Comparison of ENCODE assay signal across 11 cellular contexts in the genomic region with DNA sequence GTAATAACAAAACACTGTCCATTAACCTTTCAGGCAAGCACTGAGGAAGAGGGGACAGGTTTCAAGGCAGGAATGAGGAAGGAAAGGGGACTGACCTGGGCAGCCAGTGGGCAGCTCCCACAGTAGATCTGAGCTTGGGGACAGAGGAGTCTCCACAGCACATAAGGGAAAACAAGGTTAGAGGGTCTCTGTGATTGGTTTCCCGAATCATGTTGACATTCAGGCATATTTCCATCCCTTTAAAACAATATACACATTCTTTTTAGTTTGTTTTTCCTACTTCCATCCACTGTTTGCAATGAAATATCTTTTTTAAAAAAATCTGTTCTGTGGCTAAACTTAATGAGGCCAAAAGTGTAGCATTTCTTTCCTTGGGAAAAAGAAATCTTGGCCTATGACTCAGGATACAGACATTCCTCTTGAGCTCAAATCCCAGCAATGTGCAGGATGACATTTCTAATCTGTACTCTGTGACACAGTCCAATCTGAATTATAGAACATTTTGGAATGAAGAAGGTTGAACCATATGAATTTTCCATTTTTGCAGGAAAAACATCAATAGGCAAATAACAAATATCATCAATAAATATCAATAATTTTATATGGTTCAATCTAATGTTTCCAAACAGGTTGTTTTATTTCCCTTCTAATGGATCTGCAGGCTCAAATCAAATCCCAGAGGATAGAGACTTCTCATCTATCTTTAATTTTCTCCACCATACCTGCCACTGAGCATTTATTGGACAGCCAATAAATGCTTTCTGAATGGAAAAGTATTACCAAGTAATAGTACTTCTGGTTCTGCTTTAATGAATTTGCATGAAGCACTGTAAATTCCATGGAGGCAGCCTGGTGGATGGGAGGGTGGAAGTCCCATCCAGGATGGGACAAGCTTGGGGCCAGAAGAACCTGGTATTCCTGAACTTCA. TPM values are rescaled to one million over a fixed set of nuclear protein-coding genes. Genes with fewer than 3 reads are reported as not detected.
DNase-seq lines count a peak whose midpoint lies in the region; ATAC-seq, FAIRE-seq and TF ChIP-seq lines count a peak whose summit lies in the region.
"Had no signal": no experiment of that assay in that cellular context is flagged by ENCODE, and none has a peak within 500 bp of the region (broad histone marks: within the 10 kb centered on the region; RNA-seq: fewer than 3 reads in every experiment).

No MANE protein-coding gene starts in this region.

- no peaks in the 10 kb centered on the region for H3K27me3 ChIP-seq in PC-3 (ENCODE audit: low read length)
- H3K27me3 ChIP-seq in esophagus squamous epithelium: no peaks in the 10 kb centered on the region
- H3K27me3 ChIP-seq in osteoblast (ENCODE audit: insufficient read depth, low read length): no peaks in the 10 kb centered on the region

- no peaks in the 10 kb centered on the region for H4K20me1 ChIP-seq in PC-3 (ENCODE audit: low read length)
- H4K20me1 ChIP-seq in osteoblast (ENCODE audit: insufficient read depth, low read length): no peaks in the 10 kb centered on the region

- BruUV-seq in PC-3 (replicated peaks; lab: Mats Ljungman, UMichigan): no TSS peak

- DNase-seq in AG04449 (ENCODE audit: low read depth, low spot score) (peak; percentile 85), PC-3 (peak; percentile 48), esophagus squamous epithelium (lab: John Stamatoyannopoulos, UW) (no peak), osteoblast (ENCODE audit: insufficient read length, low spot score, missing footprints) (peak; percentile 81), immature natural killer cell (no peak), NCI-H345 (lab: John Stamatoyannopoulos, UW) (no peak), H54 (ENCODE audit: insufficient read length, low spot score) (no peak), germinal center (ENCODE audit: low spot score) (no peak)
- DNase-seq: activated CD8-positive, alpha-beta memory T cell treated with anti-CD3 and anti-CD28 coated beads, Interleukin-2, amount 50 U/mL, for 48 hours; CD4-positive, alpha-beta memory T cell; naive B cell had no signal

- TF ChIP-seq CTCF in AG04449 (IDR thresholded peaks at IDR 0.05; ENCODE audit: insufficient read depth, low read length, missing control alignments) (no peak), PC-3 (conservative IDR thresholded peaks at IDR 0.05; ENCODE audit: low read depth, low read length) (no peak), esophagus squamous epithelium (IDR thresholded peaks at IDR 0.05) (no peak), osteoblast (IDR thresholded peaks at IDR 0.05; ENCODE audit: extremely low read depth, low read depth, low read length) (no peak)

- POLR2A ChIA-PET in AG04449 (lab: Yijun Ruan, JAX) (interaction anchor here (0.8 to 2.0 kb wide), 3 partner anchors 12 to 42 kb away, joined by 3 to 5 read pairs (median 4); no protein-coding TSS in a partner anchor), PC-3 (lab: Charles Lee; ENCODE audit: unreplicated experiment) (no interaction called here)

- H3F3A ChIP-seq in PC-3 (ENCODE audit: low read length, unreplicated experiment): peaks cover 7% of the 10 kb centered on the region

- peak overlapping the region; percentile 53 for H3K27ac ChIP-seq in PC-3 (ENCODE audit: low read length)
- peak overlapping the region; percentile 19 to 76 (median 61) for H3K27ac ChIP-seq in esophagus squamous epithelium
- peak overlapping the region; percentile 95 for H3K27ac ChIP-seq in osteoblast (ENCODE audit: low read depth, low read length)

- H3K4me2 ChIP-seq in PC-3 (ENCODE audit: low read length): no peak overlapping the region
- peak overlapping the region; percentile 37 for H3K4me2 ChIP-seq in osteoblast (ENCODE audit: insufficient read depth, low read length)

- H3K4me3 ChIP-seq in AG04449 (ENCODE audit: low read depth, low read length) (no peak overlapping the region), PC-3 (ENCODE audit: low read length) (no peak overlapping the region), esophagus squamous epithelium (no peak overlapping the region), osteoblast (ENCODE audit: insufficient read depth, low read length) (no peak overlapping the region)

- H3K4me1 Mint-ChIP-seq in immature natural killer cell: peaks cover 14 to 32% of the 10 kb centered on the region in 2 donors

- FAIRE-seq in H54 (lab: Jason Lieb, UNC): no peak

- 54 to 74% methylated on average over 1 of the region's 1 CpG for WGBS in esophagus squamous epithelium, 2 donors

- H3K4me1 ChIP-seq in PC-3 (ENCODE audit: insufficient read depth, low read length): peaks cover 50% of the 10 kb centered on the region
- H3K4me1 ChIP-seq in esophagus squamous epithelium: peaks cover 30 to 93% (median 45%) of the 10 kb centered on the region in 3 donors
- peaks cover 65% of the 10 kb centered on the region for H3K4me1 ChIP-seq in osteoblast (ENCODE audit: insufficient read depth, low read length)

- H3K79me2 ChIP-seq in PC-3 (ENCODE audit: low read length) (no peaks in the 10 kb centered on the region), osteoblast (ENCODE audit: insufficient read depth, low read length) (peaks cover 71% of the 10 kb centered on the region)

- no peaks in the 10 kb centered on the region for H3K9me3 ChIP-seq in PC-3 (ENCODE audit: low read length)
- H3K9me3 ChIP-seq in esophagus squamous epithelium: no peaks in the 10 kb centered on the region
- no peaks in the 10 kb centered on the region for H3K9me3 ChIP-seq in osteoblast (ENCODE audit: low read depth, low read length)

- peak overlapping the region; percentile 22; the same call in 1 of the 2 replicates for H3K9ac ChIP-seq in PC-3 (ENCODE audit: low read length)

- intact Hi-C loops in PC-3 (cut with micrococcal nuclease) (no loop called here), esophagus squamous epithelium (cut with DNase I) (no loop called here)

- TF ChIP-seq POLR2A in esophagus squamous epithelium (IDR thresholded peaks at IDR 0.05): no peak
- no peak for TF ChIP-seq POLR2A in H54 (IDR thresholded peaks at IDR 0.05; ENCODE audit: low read depth, low read length)

- no peaks in the 10 kb centered on the region for H3K36me3 ChIP-seq in PC-3 (ENCODE audit: low read depth, low read length)
- peaks cover 0 to 43% (median 0%) of the 10 kb centered on the region in 3 donors for H3K36me3 ChIP-seq in esophagus squamous epithelium
- peaks cover 19% of the 10 kb centered on the region for H3K36me3 ChIP-seq in osteoblast (ENCODE audit: insufficient read depth, low read length)

- no peak overlapping the region for H2AFZ ChIP-seq in PC-3 (ENCODE audit: low read length)
- no peak overlapping the region for H2AFZ ChIP-seq in osteoblast (ENCODE audit: low read length)

- CTCF ChIA-PET in AG04449 (lab: Yijun Ruan, JAX) (interaction anchor here (1.2 to 1.8 kb wide), 3 partner anchors 27 to 753 kb away, joined by 4 to 6 read pairs (median 4); no protein-coding TSS in a partner anchor), PC-3 (lab: Charles Lee) (no interaction called here)

- H3K36me3 Mint-ChIP-seq in immature natural killer cell: no peaks in the 10 kb centered on the region
- H3K36me3 Mint-ChIP-seq: CD4-positive, alpha-beta memory T cell; naive B cell had no signal

- H3K9me2 ChIP-seq in PC-3 (replicated peaks; ENCODE audit: low read length): no peaks in the 10 kb centered on the region

- no peak overlapping the region for H3K27ac Mint-ChIP-seq in immature natural killer cell

- no peaks in the 10 kb centered on the region for H3K9me3 Mint-ChIP-seq in immature natural killer cell
- H3K9me3 Mint-ChIP-seq: CD4-positive, alpha-beta memory T cell; naive B cell had no signal

- H3K27me3 Mint-ChIP-seq in immature natural killer cell (ENCODE audit: low read depth in 3 of 3): peaks cover 5 to 13% (median 9%) of the 10 kb centered on the region in 3 donors

- H3K4me3 Mint-ChIP-seq in immature natural killer cell: peak overlapping the region in 1 of 5 donors; percentile 47

- ATAC-seq in PC-3: no peak

RNA-seq across cellular contexts. Expression of a gene that starts 54.1 kb away (rescaled TPM):
- total RNA-seq in PC-3 (2014; rRNA removed): 67.2 and 89.4 TPM in 2 replicates
- total RNA-seq in esophagus squamous epithelium: 100 to 1,000 TPM in 1 of 4 donors, 10 to 100 TPM in 3; 68.4 to 114 (median 79.7) TPM
- 400 and 433 TPM in 2 replicates for total RNA-seq in osteoblast
- 1 to 10 TPM in 1 of 3 donors, under 1 TPM in 1, not detected in 1; 0.52 to 1.1 TPM for polyA plus RNA-seq in immature natural killer cell

Comparison
In these comparisons a context has a peak if more than half of its experiments do, and no peak if none do; other contexts are left out.
1. DNase-seq: peak in AG04449 (single experiment), PC-3 (single experiment) and osteoblast (single experiment); none in esophagus squamous epithelium (single experiment), immature natural killer cell (0 of 3), NCI-H345 (single experiment), H54 (single experiment) and germinal center (single experiment).
2. Peak in every context shown above with its lines, with median percentiles within 50 percentile points of each other: H3K27ac ChIP-seq.